In genomic region chr6:138541793-138542481, GRCh38 we compare ENCODE assay signal across 14 cellular contexts. TPM values are rescaled to one million over a fixed set of nuclear protein-coding genes. Genes with fewer than 3 reads are reported as not detected.
DNase-seq lines count a peak whose midpoint lies in the region; FAIRE-seq and TF ChIP-seq lines count a peak whose summit lies in the region.
"Had no signal": no experiment of that assay in that cellular context is flagged by ENCODE, and none has a peak within 500 bp of the region (broad histone marks: within the 10 kb centered on the region; RNA-seq: fewer than 3 reads in every experiment).

No MANE protein-coding gene starts in this region.

- POLR2A ChIA-PET in HEK293 (lab: Yijun Ruan, JAX), result no interaction called here

- peak; percentile 47 for FAIRE-seq in astrocyte (lab: Jason Lieb, UNC)

- peaks cover 71% of the 10 kb centered on the region for H3K79me2 ChIP-seq in astrocyte (ENCODE audit: insufficient read depth, low read length)
- peaks cover 77% of the 10 kb centered on the region for H3K79me2 ChIP-seq in hepatocyte

- no peaks in the 10 kb centered on the region for H3K27me3 Mint-ChIP-seq in astrocyte (ENCODE audit: low read depth, unreplicated experiment)
- peaks cover 36% of the 10 kb centered on the region for H3K27me3 Mint-ChIP-seq in activated T-helper 2 cell treated with anti-CD3 and anti-CD28 coated beads, Interferon-gamma antibody, Interleukin-2, Interleukin-4, amounts not matched to agents 10 μg/mL and 5 μg/mL and 100 μg/mL, durations not matched to agents 14 hours and 24 hours and 36 hours (ENCODE audit: low read depth)

- no peaks in the 10 kb centered on the region for H3K9me2 ChIP-seq in hepatocyte (replicated peaks; ENCODE audit: insufficient read depth)

- H3K27me3 ChIP-seq in astrocyte (ENCODE audit: insufficient read depth, low read length) (no peaks in the 10 kb centered on the region), hepatocyte (no peaks in the 10 kb centered on the region), skeletal muscle satellite cell (ENCODE audit: control insufficient read depth, insufficient read depth, low read length) (no peaks in the 10 kb centered on the region)
- H3K27me3 ChIP-seq: body of pancreas had no signal

- H3K36me3 Mint-ChIP-seq in astrocyte (ENCODE audit: low read depth, unreplicated experiment), result no peaks in the 10 kb centered on the region
- H3K36me3 Mint-ChIP-seq in activated T-helper 2 cell treated with anti-CD3 and anti-CD28 coated beads, Interferon-gamma antibody, Interleukin-2, Interleukin-4, amounts not matched to agents 10 μg/mL and 5 μg/mL and 100 μg/mL, durations not matched to agents 14 hours and 24 hours and 36 hours (ENCODE audit: low read depth), result no peaks in the 10 kb centered on the region
- H3K36me3 Mint-ChIP-seq: CD8-positive, alpha-beta memory T cell; naive thymus-derived CD4-positive, alpha-beta T cell; stimulated activated naive B cell treated with anti-CD40 and anti-IgM and Interleukin-4, amounts not matched to agents 10 μg/mL and 1 μg/mL and 100 μg/mL, for 72 hours had no signal

- H3K27ac Mint-ChIP-seq in astrocyte (ENCODE audit: unreplicated experiment), result peak overlapping the region; percentile 69
- no peak overlapping the region for H3K27ac Mint-ChIP-seq in activated T-helper 2 cell treated with anti-CD3 and anti-CD28 coated beads, Interferon-gamma antibody, Interleukin-2, Interleukin-4, amounts not matched to agents 10 μg/mL and 5 μg/mL and 100 μg/mL, durations not matched to agents 14 hours and 24 hours and 36 hours
- H3K27ac Mint-ChIP-seq: CD8-positive, alpha-beta memory T cell; naive thymus-derived CD4-positive, alpha-beta T cell; stimulated activated naive B cell treated with anti-CD40 and anti-IgM and Interleukin-4, amounts not matched to agents 10 μg/mL and 1 μg/mL and 100 μg/mL, for 72 hours had no signal

- H3K9me3 ChIP-seq in HEK293 (ENCODE audit: control insufficient read depth, insufficient read depth, low read depth, low read length) (no peaks in the 10 kb centered on the region), astrocyte (ENCODE audit: insufficient read depth, low read depth, low read length) (no peaks in the 10 kb centered on the region), hepatocyte (ENCODE audit: low read depth) (no peaks in the 10 kb centered on the region), skeletal muscle satellite cell (replicated peaks; ENCODE audit: low read length) (no peaks in the 10 kb centered on the region)
- H3K9me3 ChIP-seq: body of pancreas had no signal

- H3K9ac ChIP-seq in astrocyte (ENCODE audit: low read length), result no peak overlapping the region
- no peak overlapping the region for H3K9ac ChIP-seq in skeletal muscle satellite cell (ENCODE audit: low read depth, low read length)

- 86% methylated on average over 6 of the region's 6 CpGs for WGBS in hepatocyte (ENCODE audit: low lambda C conversion rate, missing lambda C conversion rate)

- H3K4me2 ChIP-seq in astrocyte (ENCODE audit: low read length) (peak overlapping the region; percentile 68), hepatocyte (peak overlapping the region; percentile 50), skeletal muscle satellite cell (ENCODE audit: low read length) (peak overlapping the region; percentile 11)

- no peak overlapping the region for H3K27ac ChIP-seq in HEK293 (ENCODE audit: extremely low read depth, low read depth, low read length)
- peak overlapping the region; percentile 79 for H3K27ac ChIP-seq in astrocyte (ENCODE audit: low read depth, low read length)
- peak overlapping the region; percentile 79 for H3K27ac ChIP-seq in hepatocyte
- no peak overlapping the region for H3K27ac ChIP-seq in caudate nucleus (ENCODE audit: low read depth, low read length)
- H3K27ac ChIP-seq: body of pancreas, epithelial cell of prostate had no signal

- H4K20me1 ChIP-seq in astrocyte (ENCODE audit: insufficient read depth, low read length), result peaks cover 17% of the 10 kb centered on the region
- H4K20me1 ChIP-seq in hepatocyte (ENCODE audit: insufficient read depth, poor library complexity, severe bottlenecking), result no peaks in the 10 kb centered on the region

- H2AFZ ChIP-seq in astrocyte (ENCODE audit: low read depth, low read length), result no peak overlapping the region
- no peak overlapping the region for H2AFZ ChIP-seq in hepatocyte

- CTCF ChIA-PET in HEK293 (lab: Yijun Ruan, JAX), result interaction anchor here (0.7 to 0.9 kb wide), 2 partner anchors 44 to 224 kb away, joined by 3 read pairs; no protein-coding TSS in a partner anchor

- 0 out of 2 replicates have a peak, but pooled peaks cover 6% of the 10 kb centered on the region for H3K4me1 ChIP-seq in HEK293 (ENCODE audit: control insufficient read depth, insufficient read depth, low read length)
- H3K4me1 ChIP-seq in astrocyte (ENCODE audit: insufficient read depth, low read length), result peaks cover 54% of the 10 kb centered on the region
- peaks cover 59% of the 10 kb centered on the region for H3K4me1 ChIP-seq in hepatocyte (ENCODE audit: insufficient read depth)
- H3K4me1 ChIP-seq in skeletal muscle satellite cell (ENCODE audit: control insufficient read depth, insufficient read depth, low read length), result peaks cover 54% of the 10 kb centered on the region

- peak; percentile 66 for DNase-seq in astrocyte (ENCODE audit: low read depth)
- DNase-seq in hepatocyte (ENCODE audit: low spot score), result no peak
- no peak for DNase-seq in activated T-helper 2 cell treated with anti-CD3 and anti-CD28 coated beads, Interferon-gamma antibody, Interleukin-2, Interleukin-4, amounts not matched to agents 10 μg/mL and 5 μg/mL and 100 μg/mL, durations not matched to agents 14 hours and 24 hours and 36 hours (ENCODE audit: low spot score)
- DNase-seq in GM20000 (ENCODE audit: low spot score), result no peak
- no peak for DNase-seq in Kasumi-1 (lab: John Stamatoyannopoulos, UW)
- no peak for DNase-seq in caudate nucleus (lab: John Stamatoyannopoulos, UW)
- DNase-seq: body of pancreas; CD8-positive, alpha-beta memory T cell; naive thymus-derived CD4-positive, alpha-beta T cell; NCI-H345; stimulated activated naive B cell treated with anti-CD40 and anti-IgM and Interleukin-4, amounts not matched to agents 10 μg/mL and 1 μg/mL and 100 μg/mL, for 72 hours had no signal

- no peak overlapping the region for H3K4me3 Mint-ChIP-seq in astrocyte (ENCODE audit: unreplicated experiment)
- H3K4me3 Mint-ChIP-seq in activated T-helper 2 cell treated with anti-CD3 and anti-CD28 coated beads, Interferon-gamma antibody, Interleukin-2, Interleukin-4, amounts not matched to agents 10 μg/mL and 5 μg/mL and 100 μg/mL, durations not matched to agents 14 hours and 24 hours and 36 hours (ENCODE audit: low read depth), result no peak overlapping the region
- H3K4me3 Mint-ChIP-seq: CD8-positive, alpha-beta memory T cell; naive thymus-derived CD4-positive, alpha-beta T cell; stimulated activated naive B cell treated with anti-CD40 and anti-IgM and Interleukin-4, amounts not matched to agents 10 μg/mL and 1 μg/mL and 100 μg/mL, for 72 hours had no signal

- H3K36me3 ChIP-seq in HEK293 (ENCODE audit: control insufficient read depth in 2 of 2, insufficient read depth in 1 of 2, low read length in 2 of 2), result no peaks in the 10 kb centered on the region
- no peaks in the 10 kb centered on the region for H3K36me3 ChIP-seq in astrocyte (ENCODE audit: insufficient read depth, low read length)
- no peaks in the 10 kb centered on the region for H3K36me3 ChIP-seq in hepatocyte (replicated peaks; ENCODE audit: insufficient read depth, low read depth)
- H3K36me3 ChIP-seq in skeletal muscle satellite cell (ENCODE audit: insufficient read depth, low read length), result no peaks in the 10 kb centered on the region

- TF ChIP-seq CTCF in HEK293 (tag by site-specific recombination; IDR thresholded peaks at IDR 0.05) (no peak), astrocyte (IDR thresholded peaks at IDR 0.05; ENCODE audit: insufficient read depth, low read depth, low read length) (no peak), hepatocyte (IDR thresholded peaks at IDR 0.05; ENCODE audit: poor library complexity) (no peak), GM20000 (IDR thresholded peaks at IDR 0.05; ENCODE audit: extremely low read depth, missing control alignments) (no peak)

- no peaks in the 10 kb centered on the region for H3K9me3 Mint-ChIP-seq in astrocyte (ENCODE audit: unreplicated experiment)
- H3K9me3 Mint-ChIP-seq in activated T-helper 2 cell treated with anti-CD3 and anti-CD28 coated beads, Interferon-gamma antibody, Interleukin-2, Interleukin-4, amounts not matched to agents 10 μg/mL and 5 μg/mL and 100 μg/mL, durations not matched to agents 14 hours and 24 hours and 36 hours, result no peaks in the 10 kb centered on the region
- H3K9me3 Mint-ChIP-seq: CD8-positive, alpha-beta memory T cell; naive thymus-derived CD4-positive, alpha-beta T cell; stimulated activated naive B cell treated with anti-CD40 and anti-IgM and Interleukin-4, amounts not matched to agents 10 μg/mL and 1 μg/mL and 100 μg/mL, for 72 hours had no signal

- H3K4me3 ChIP-seq in HEK293 (ENCODE audit: low read depth, low read length), result no peak overlapping the region
- H3K4me3 ChIP-seq in astrocyte (ENCODE audit: insufficient read depth, low read depth, low read length), result peak overlapping the region; percentile 1
- no peak overlapping the region for H3K4me3 ChIP-seq in hepatocyte
- H3K4me3 ChIP-seq in skeletal muscle satellite cell (ENCODE audit: low read length), result no peak overlapping the region
- H3K4me3 ChIP-seq: body of pancreas had no signal

- intact Hi-C loops in activated T-helper 2 cell treated with anti-CD3 and anti-CD28 coated beads, Interferon-gamma antibody, Interleukin-2, Interleukin-4, amounts not matched to agents 10 μg/mL and 5 μg/mL and 100 μg/mL, durations not matched to agents 14 hours and 24 hours and 36 hours (cut with micrococcal nuclease), result no loop called here

- H3K4me1 Mint-ChIP-seq in astrocyte (ENCODE audit: low read depth, unreplicated experiment), result peaks cover 74% of the 10 kb centered on the region
- peaks cover 9% of the 10 kb centered on the region for H3K4me1 Mint-ChIP-seq in activated T-helper 2 cell treated with anti-CD3 and anti-CD28 coated beads, Interferon-gamma antibody, Interleukin-2, Interleukin-4, amounts not matched to agents 10 μg/mL and 5 μg/mL and 100 μg/mL, durations not matched to agents 14 hours and 24 hours and 36 hours (ENCODE audit: low read depth)

TF ChIP-seq in HEK293, 187 proteins besides CTCF, POLR2A, EP300 and RAD21 (continues in another document):
- no peak for TF ChIP-seq ZNF155 (tag by site-specific recombination; IDR thresholded peaks at IDR 0.05)

RNA-seq across cellular contexts. Expression of gene NHSL1, which starts 42.6 kb away (rescaled TPM):
- total RNA-seq in astrocyte (28.7 and 33.5 TPM in 2 replicates), hepatocyte (58.0 and 58.3 TPM in 2 replicates)
- 39.0 and 43.7 TPM in 2 replicates for polyA plus RNA-seq in hepatocyte
- 6.8 and 12.0 TPM in 2 replicates for total RNA-seq in skeletal muscle satellite cell (2012; rRNA removed)
- total RNA-seq in activated T-helper 2 cell treated with anti-CD3 and anti-CD28 coated beads, Interferon-gamma antibody, Interleukin-2, Interleukin-4, amounts not matched to agents 10 μg/mL and 5 μg/mL and 100 μg/mL, durations not matched to agents 14 hours and 24 hours and 36 hours, result 1.5 and 2.4 TPM in 2 replicates
- polyA plus RNA-seq: CD8-positive, alpha-beta memory T cell had no signal

Comparison
In these comparisons a context has a peak if more than half of its experiments do, and no peak if none do; other contexts are left out.
1. H3K27ac ChIP-seq: peak in astrocyte (single experiment) and hepatocyte (single experiment); none in HEK293 (single experiment) and caudate nucleus (single experiment).
2. H3K4me2 ChIP-seq: peak in every context shown above with its lines; median percentile 68 in astrocyte; 50 in hepatocyte; 11 in skeletal muscle satellite cell.